11 cellular contexts compared by ENCODE assay signal in genomic region chr19:53463263-53463662, GRCh38. TPM values are rescaled to one million over a fixed set of nuclear protein-coding genes. Genes with fewer than 3 reads are reported as not detected.
DNase-seq lines count a peak whose midpoint lies in the region; ATAC-seq and TF ChIP-seq lines count a peak whose summit lies in the region.
"Had no signal": no experiment of that assay in that cellular context is flagged by ENCODE, and none has a peak within 500 bp of the region (broad histone marks: within the 10 kb centered on the region; RNA-seq: fewer than 3 reads in every experiment).

No MANE protein-coding gene starts in this region.

- no peak overlapping the region for H2AFZ ChIP-seq in H9 (ENCODE audit: low read length)

- DNase-seq in A673 (ENCODE audit: low spot score) = peak; percentile 42
- peak; percentile 95 for DNase-seq in H9
- no peak for DNase-seq in esophagus muscularis mucosa (ENCODE audit: extremely low spot score)
- DNase-seq in middle frontal gyrus (ENCODE audit: extremely low spot score, low spot score) = peak; percentile 39
- no peak for DNase-seq in activated naive CD4-positive, alpha-beta T cell (lab: John Stamatoyannopoulos, UW)
- DNase-seq in COR-L47 (lab: John Stamatoyannopoulos, UW) = no peak
- DNase-seq: DND-41; stimulated activated CD4-positive, alpha-beta T cell treated with anti-CD3 and anti-CD28 coated beads, Interleukin-4, amount 100 ng/mL, for 4 hours had no signal

- H3K79me2 ChIP-seq in H9 (ENCODE audit: insufficient read depth, low read length) = no peaks in the 10 kb centered on the region

- H3K27me3 Mint-ChIP-seq in H9 (ENCODE audit: low read depth) = no peaks in the 10 kb centered on the region; the same call in 1 of the 2 replicates

- peaks cover 12 to 16% of the 10 kb centered on the region in 2 experiments for H3K9me3 Mint-ChIP-seq in H9

- H3K18ac ChIP-seq in H9 (ENCODE audit: insufficient read length, low read depth, low read length) = no peak overlapping the region

- no peaks in the 10 kb centered on the region for H4K20me1 ChIP-seq in H9 (ENCODE audit: control insufficient read depth, insufficient read depth, insufficient read length)

- H3K36me3 ChIP-seq in A673 (ENCODE audit: insufficient read depth, low read length, poor library complexity, severe bottlenecking) = no peaks in the 10 kb centered on the region
- H3K36me3 ChIP-seq in esophagus muscularis mucosa = no peaks in the 10 kb centered on the region

- no peak overlapping the region for H2BK15ac ChIP-seq in H9 (ENCODE audit: low read depth, low read length)

- no peaks in the 10 kb centered on the region for H3K79me1 ChIP-seq in H9 (ENCODE audit: insufficient read depth, low read depth, low read length, poor library complexity, severe bottlenecking)

- H3K4me3 ChIP-seq in A673 (ENCODE audit: low read depth, low read length, poor library complexity, severe bottlenecking) (no peak overlapping the region), esophagus muscularis mucosa (peak overlapping the region in 3 of 4 donors; percentile 36 to 39 (median 39))

- H3K27me3 ChIP-seq in A673 (replicated peaks; ENCODE audit: insufficient read depth, low read depth, low read length, poor library complexity) (no peaks in the 10 kb centered on the region), H9 (ENCODE audit: insufficient read depth, low read length) (no peaks in the 10 kb centered on the region), esophagus muscularis mucosa (peaks cover 0 to 29% (median 0%) of the 10 kb centered on the region in 4 donors)

- 0 out of 7 replicates have a peak overlapping the region, but pooled peaks of 2 of the 3 experiments have one; percentile 7 to 35 for H3K27ac Mint-ChIP-seq in H9

- H3K23ac ChIP-seq in H9 (ENCODE audit: insufficient read length, low read depth, low read length) = no peak overlapping the region

- H2BK120ac ChIP-seq in H9 (ENCODE audit: low read depth, low read length, poor library complexity, severe bottlenecking) = no peak overlapping the region

- H3K4ac ChIP-seq in H9 (ENCODE audit: low read depth, low read length) = no peak overlapping the region

- no peak overlapping the region for H3K27ac ChIP-seq in A673 (ENCODE audit: low read depth, low read length, poor library complexity, severe bottlenecking)
- no peak overlapping the region for H3K27ac ChIP-seq in H9 (ENCODE audit: insufficient read length, low read depth, low read length)
- H3K27ac ChIP-seq in esophagus muscularis mucosa (replicated peaks in 1 of 4) = peak overlapping the region; percentile 35 to 55 (median 49)

- no peak overlapping the region for H2AK5ac ChIP-seq in H9 (ENCODE audit: insufficient read length, low read length)

- ATAC-seq in HG03108 (IDR thresholded peaks at IDR 0.05; ENCODE audit: unreplicated experiment) (no peak), HG02885 (IDR thresholded peaks at IDR 0.05; ENCODE audit: poor library complexity, unreplicated experiment) (no peak)
- ATAC-seq: Panc1 had no signal

- H4K5ac ChIP-seq in H9 (ENCODE audit: insufficient read length, low read depth, low read length) = no peak overlapping the region

- H3T11ph ChIP-seq in H9 (ENCODE audit: low read length) = no peak overlapping the region

- TF ChIP-seq CTCF in A673 (conservative IDR thresholded peaks at IDR 0.05; ENCODE audit: low read depth, low read length) (no peak), H9 (conservative IDR thresholded peaks at IDR 0.05) (no peak), esophagus muscularis mucosa (IDR thresholded peaks at IDR 0.05) (no peak)

- H4K91ac ChIP-seq in H9 (ENCODE audit: insufficient read length, low read depth, low read length) = no peak overlapping the region

- no peak overlapping the region for H2BK5ac ChIP-seq in H9 (ENCODE audit: insufficient read length, low read length)

- H3K9ac ChIP-seq in H9 (ENCODE audit: extremely low read depth, insufficient read length, low read length) = no peak overlapping the region

- H3K36me3 Mint-ChIP-seq in H9 (ENCODE audit: insufficient read depth in 1 of 3, low read depth in 3 of 3) = peaks cover 9 to 10% (median 10%) of the 10 kb centered on the region in 3 experiments

- CTCF ChIA-PET in A673 (lab: Charles Lee) = no interaction called here

- no peak overlapping the region for H3K14ac ChIP-seq in H9 (ENCODE audit: insufficient read depth, low read length)

- no CpG with 5 or more reads among the region's 19 CpGs for WGBS in H9 (ENCODE audit: extremely low coverage, insufficient read length, low lambda C conversion rate)
- 18% methylated on average over 13 of the region's 19 CpGs for WGBS in esophagus muscularis mucosa

- H2BK12ac ChIP-seq in H9 (ENCODE audit: insufficient read length, low read depth, low read length) = no peak overlapping the region

- no peak for TF ChIP-seq EP300 in esophagus muscularis mucosa (IDR thresholded peaks at IDR 0.05)

- H3K4me1 ChIP-seq in A673 (ENCODE audit: insufficient read depth, low read length, poor library complexity, severe bottlenecking) (no peaks in the 10 kb centered on the region), H9 (ENCODE audit: insufficient read depth, low read length) (no peaks in the 10 kb centered on the region; the same call in 1 of the 2 replicates), esophagus muscularis mucosa (peaks cover 9 to 24% (median 16%) of the 10 kb centered on the region in 4 donors)

- peak overlapping the region; percentile 39 to 67; a peak in 3 of 5 replicates for H3K4me3 Mint-ChIP-seq in H9

- intact Hi-C loops in A673 (cut with micrococcal nuclease; ENCODE audit: unreplicated experiment) (no loop called here), esophagus muscularis mucosa (cut with DNase I) (loop anchor here (10.0 kb wide), 1 partner anchor 268 kb away; the partner anchor contains the start of gene ZNF665)

- H3K23me2 ChIP-seq in H9 (ENCODE audit: insufficient read length, low read depth, low read length, poor library complexity, severe bottlenecking) = peaks cover 3% of the 10 kb centered on the region

- POLR2A ChIA-PET in A673 (lab: Charles Lee; ENCODE audit: low non-redundant PET) = no interaction called here

- BruUV-seq in A673 (replicated peaks; lab: Mats Ljungman, UMichigan) = no TSS peak

- H3K9me3 ChIP-seq in A673 (ENCODE audit: low read depth, low read length, poor library complexity, severe bottlenecking) = peaks cover 5% of the 10 kb centered on the region
- H3K9me3 ChIP-seq in H9 (ENCODE audit: control insufficient read depth, low read depth, low read length) = no peaks in the 10 kb centered on the region
- peaks cover 0 to 7% (median 4%) of the 10 kb centered on the region in 4 donors for H3K9me3 ChIP-seq in esophagus muscularis mucosa

- H4K8ac ChIP-seq in H9 (replicated peaks; ENCODE audit: insufficient read length, low read depth, low read length) = no peak overlapping the region

- no peak overlapping the region for H3K56ac ChIP-seq in H9 (ENCODE audit: insufficient read length, low read depth, low read length)

- peaks cover 37 to 40% of the 10 kb centered on the region in 2 experiments for H3K4me1 Mint-ChIP-seq in H9

- TF ChIP-seq POLR2A in esophagus muscularis mucosa (IDR thresholded peaks at IDR 0.05; ENCODE audit: low read depth) = no peak

- no peak overlapping the region for H2BK20ac ChIP-seq in H9 (ENCODE audit: low read depth, low read length, poor library complexity, severe bottlenecking)

- H3K4me2 ChIP-seq in H9 (ENCODE audit: insufficient read depth, insufficient read length, low read length) = peak overlapping the region; percentile 70

RNA-seq across cellular contexts. Expression of gene ZNF813, which starts 4.3 kb away (rescaled TPM):
- total RNA-seq in A673 (2021) = 5.6 and 8.0 TPM in 2 replicates
- 17.3 TPM in 2 replicates for total RNA-seq in H9 (2021)
- total RNA-seq in esophagus muscularis mucosa = 1 to 10 TPM; 1.7 to 3.5 (median 3.2) TPM

RNA-seq across cellular contexts. Expression of gene ZNF761, which starts 31.5 kb away (rescaled TPM):
- total RNA-seq in A673 (2021) (12.0 and 13.1 TPM in 2 replicates), H9 (2021) (32.7 and 33.8 TPM in 2 replicates), esophagus muscularis mucosa (1 to 10 TPM; 6.7 to 8.4 (median 7.4) TPM)

Comparison
In these comparisons a context has a peak if more than half of its experiments do, and no peak if none do; other contexts are left out.
1. DNase-seq: peak in A673 (single experiment), H9 (single experiment) and middle frontal gyrus (single experiment); none in esophagus muscularis mucosa (single experiment), activated naive CD4-positive, alpha-beta T cell (0 of 4) and COR-L47 (single experiment).
2. H3K27ac ChIP-seq: peak in esophagus muscularis mucosa (4 of 4); none in A673 (single experiment) and H9 (single experiment).